ENCODE assay signal across 22 cellular contexts in genomic region chr7:94594882-94595281, GRCh38.
"Had no signal": no experiment of that assay in that cellular context is flagged by ENCODE, and none has a peak within 500 bp of the region (broad histone marks: within the 10 kb centered on the region; RNA-seq: fewer than 3 reads in every experiment).

No MANE protein-coding gene starts in this region.

- H3K36me3 ChIP-seq: transverse colon had no signal

- H3K27me3 ChIP-seq: dorsolateral prefrontal cortex, heart right ventricle, neural progenitor cell, sigmoid colon, stomach, transverse colon had no signal

- FAIRE-seq: endometrium, frontal cortex, keratinocyte had no signal

- H3K4me3 ChIP-seq: dorsolateral prefrontal cortex, heart right ventricle, neural progenitor cell, sigmoid colon, skin epidermis, stomach, thoracic aorta, transverse colon had no signal

- H3K27ac ChIP-seq: dorsolateral prefrontal cortex, heart right ventricle, neural progenitor cell, parathyroid adenoma, sigmoid colon, skin epidermis, stomach, thoracic aorta, transverse colon had no signal

- ATAC-seq: esophagus mucosa; heart right ventricle; left ventricle myocardium superior; natural killer cell treated with Interleukin-12 subunit alpha and Interleukin-12 subunit beta and Interleukin-15 and Interleukin-18, amount 100 ng/mL, for 72 hours had no signal

- H3K4me1 ChIP-seq: heart right ventricle, parathyroid adenoma, sigmoid colon, transverse colon had no signal

- H3K9me3 ChIP-seq: heart right ventricle, sigmoid colon, stomach, thoracic aorta, transverse colon had no signal

- DNase-seq: central memory CD4-positive, alpha-beta T cell; cortex of kidney; dorsolateral prefrontal cortex; effector CD8-positive, alpha-beta T cell; heart right ventricle; left ventricle myocardium superior; nucleus accumbens; sigmoid colon; stimulated activated CD4-positive, alpha-beta T cell treated with anti-CD3 and anti-CD28 coated beads, Interleukin-12 subunit alpha, Interleukin-12 subunit beta, amount 100 ng/mL, for 4 hours; stimulated activated naive CD4-positive, alpha-beta T cell; stomach; substantia nigra; transverse colon had no signal

- H3K9ac ChIP-seq: neural progenitor cell, parathyroid adenoma had no signal
